Comparison of ENCODE assay signal across 1 cellular context in the genomic region with DNA sequence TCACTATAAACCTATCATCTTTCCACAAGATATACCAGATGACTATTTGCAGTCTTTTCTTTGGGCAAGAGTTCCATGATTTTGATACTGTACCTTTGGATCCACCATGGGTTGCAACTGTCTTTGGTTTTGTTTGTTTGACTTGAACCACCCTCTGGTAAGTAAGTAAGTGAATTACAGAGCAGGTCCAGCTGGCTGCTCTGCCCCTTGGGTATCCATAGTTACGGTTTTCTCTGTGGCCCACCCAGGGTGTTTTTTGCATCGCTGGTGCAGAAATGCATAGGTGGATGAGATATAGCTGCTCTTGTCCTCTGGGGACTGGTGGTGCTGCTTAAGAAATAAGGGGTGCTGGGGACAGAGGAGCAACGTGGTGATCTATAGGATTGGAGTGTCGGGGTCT.
TF ChIP-seq lines count a peak whose summit lies in the region.

No MANE protein-coding gene starts in this region.

TF ChIP-seq in WTC11, 78 proteins besides CTCF, POLR2A, EP300 and RAD21 (continued from another document):
- TF ChIP-seq PRDM15 (CRISPR knock-in tag; IDR thresholded peaks at IDR 0.05): no peak
- no peak for TF ChIP-seq CBFB (CRISPR knock-in tag; IDR thresholded peaks at IDR 0.05; ENCODE audit: low read depth)
- TF ChIP-seq ZNF396 (CRISPR knock-in tag; IDR thresholded peaks at IDR 0.05; ENCODE audit: borderline replicate concordance): no peak
- TF ChIP-seq E2F5 (CRISPR knock-in tag; IDR thresholded peaks at IDR 0.05): no peak
- TF ChIP-seq SMAD4 (CRISPR knock-in tag; IDR thresholded peaks at IDR 0.05): no peak
- TF ChIP-seq MAX (CRISPR knock-in tag; IDR thresholded peaks at IDR 0.05): no peak
